In the genomic region with DNA sequence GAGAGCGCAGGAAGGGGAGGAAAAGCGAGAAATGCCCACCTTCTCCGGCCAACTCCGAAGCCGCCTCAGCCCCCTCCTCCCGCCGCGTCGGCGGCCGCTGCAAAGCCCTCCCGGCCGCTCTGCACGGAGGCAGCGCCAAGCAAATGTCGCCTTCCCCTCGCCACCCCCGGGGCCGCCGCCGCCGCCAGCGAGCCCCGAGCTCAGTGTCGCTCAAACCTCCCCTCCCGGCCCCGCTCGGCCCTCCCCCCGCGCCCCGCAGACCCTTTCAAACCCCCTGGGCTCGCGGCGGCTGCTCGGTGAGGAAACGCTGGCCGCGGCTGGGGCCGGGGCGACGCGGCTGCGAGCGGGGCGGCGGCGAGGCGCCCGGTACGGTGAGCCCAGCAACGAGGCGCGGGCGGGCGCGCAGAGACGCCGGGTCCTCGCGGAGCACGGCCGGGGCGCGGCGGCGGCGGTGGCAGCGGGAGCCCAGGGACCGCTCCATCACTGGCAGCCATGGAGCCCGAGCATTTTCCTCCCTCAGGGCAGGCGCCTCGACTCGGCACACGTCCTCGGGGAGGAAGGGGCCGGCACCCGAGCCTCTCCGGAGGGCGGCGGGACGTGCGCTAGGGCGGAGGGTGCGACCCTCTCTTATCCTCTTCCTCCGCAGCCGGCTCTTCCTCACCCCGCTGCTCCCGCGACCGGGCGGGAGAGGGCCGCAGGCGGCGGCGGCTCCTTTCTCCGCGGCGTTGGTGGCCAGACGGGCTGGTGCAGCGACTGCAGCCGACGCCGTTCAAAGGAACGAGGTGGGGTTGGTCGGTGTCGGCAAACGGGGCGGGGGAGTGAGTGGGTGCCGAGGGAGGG, we compare ENCODE assay signal across 1 cellular context.
TF ChIP-seq lines count a peak whose summit lies in the region.

No MANE protein-coding gene starts in this region.

TF ChIP-seq in HepG2, 621 proteins besides CTCF, POLR2A, EP300 and RAD21 (continued from another document):
- TF ChIP-seq, protein P1, sequence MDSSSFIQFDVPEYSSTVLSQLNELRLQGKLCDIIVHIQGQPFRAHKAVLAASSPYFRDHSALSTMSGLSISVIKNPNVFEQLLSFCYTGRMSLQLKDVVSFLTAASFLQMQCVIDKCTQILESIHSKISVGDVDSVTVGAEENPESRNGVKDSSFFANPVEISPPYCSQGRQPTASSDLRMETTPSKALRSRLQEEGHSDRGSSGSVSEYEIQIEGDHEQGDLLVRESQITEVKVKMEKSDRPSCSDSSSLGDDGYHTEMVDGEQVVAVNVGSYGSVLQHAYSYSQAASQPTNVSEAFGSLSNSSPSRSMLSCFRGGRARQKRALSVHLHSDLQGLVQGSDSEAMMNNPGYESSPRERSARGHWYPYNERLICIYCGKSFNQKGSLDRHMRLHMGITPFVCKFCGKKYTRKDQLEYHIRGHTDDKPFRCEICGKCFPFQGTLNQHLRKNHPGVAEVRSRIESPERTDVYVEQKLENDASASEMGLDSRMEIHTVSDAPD (CRISPR knock-in tag; IDR thresholded peaks at IDR 0.05), result peak; percentile 52; the same call in 1 of the 2 replicates
- no peak for TF ChIP-seq MXD4 (CRISPR knock-in tag; IDR thresholded peaks at IDR 0.05)
- TF ChIP-seq SP1 (IDR thresholded peaks at IDR 0.05), result no peak
- no peak for TF ChIP-seq SP1 (CRISPR knock-in tag; IDR thresholded peaks at IDR 0.05)
- peak; percentile 57 for TF ChIP-seq SKI (IDR thresholded peaks at IDR 0.05; ENCODE audit: partially characterized antibody)
- no peak for TF ChIP-seq ZNF30 (CRISPR knock-in tag; IDR thresholded peaks at IDR 0.05)
- TF ChIP-seq HDAC1 (CRISPR knock-in tag; IDR thresholded peaks at IDR 0.05), result peak; percentile 54; the same call in 1 of the 2 replicates
- TF ChIP-seq ZSCAN12 (CRISPR knock-in tag; IDR thresholded peaks at IDR 0.05), result peak; percentile 42; the same call in 1 of the 2 replicates
- no peak for TF ChIP-seq ZNF644 (CRISPR knock-in tag; IDR thresholded peaks at IDR 0.05; ENCODE audit: low read depth)
- TF ChIP-seq ATF7-NPFF (CRISPR knock-in tag; IDR thresholded peaks at IDR 0.05; ENCODE audit: low read depth), result 0 out of 2 replicates have a peak, but pooled peaks have one; percentile 8
- TF ChIP-seq ZNF780A (CRISPR knock-in tag; IDR thresholded peaks at IDR 0.05), result no peak
- TF ChIP-seq SALL1 (CRISPR knock-in tag; IDR thresholded peaks at IDR 0.05), result peak; percentile 34; the same call in 1 of the 2 replicates
- TF ChIP-seq, protein P2, sequence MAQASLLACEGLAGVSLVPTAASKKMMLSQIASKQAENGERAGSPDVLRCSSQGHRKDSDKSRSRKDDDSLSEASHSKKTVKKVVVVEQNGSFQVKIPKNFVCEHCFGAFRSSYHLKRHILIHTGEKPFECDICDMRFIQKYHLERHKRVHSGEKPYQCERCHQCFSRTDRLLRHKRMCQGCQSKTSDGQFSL (CRISPR knock-in tag; IDR thresholded peaks at IDR 0.05), result no peak
- TF ChIP-seq ZNF44 (CRISPR knock-in tag; IDR thresholded peaks at IDR 0.05), result 0 out of 2 replicates have a peak, but pooled peaks have one; percentile 37
- TF ChIP-seq RBM39 (IDR thresholded peaks at IDR 0.05; ENCODE audit: low read depth, low read length, poor library complexity, severe bottlenecking), result peak; percentile 19
- no peak for TF ChIP-seq HOXA5 (CRISPR knock-in tag; IDR thresholded peaks at IDR 0.05)
- TF ChIP-seq, protein P3, sequence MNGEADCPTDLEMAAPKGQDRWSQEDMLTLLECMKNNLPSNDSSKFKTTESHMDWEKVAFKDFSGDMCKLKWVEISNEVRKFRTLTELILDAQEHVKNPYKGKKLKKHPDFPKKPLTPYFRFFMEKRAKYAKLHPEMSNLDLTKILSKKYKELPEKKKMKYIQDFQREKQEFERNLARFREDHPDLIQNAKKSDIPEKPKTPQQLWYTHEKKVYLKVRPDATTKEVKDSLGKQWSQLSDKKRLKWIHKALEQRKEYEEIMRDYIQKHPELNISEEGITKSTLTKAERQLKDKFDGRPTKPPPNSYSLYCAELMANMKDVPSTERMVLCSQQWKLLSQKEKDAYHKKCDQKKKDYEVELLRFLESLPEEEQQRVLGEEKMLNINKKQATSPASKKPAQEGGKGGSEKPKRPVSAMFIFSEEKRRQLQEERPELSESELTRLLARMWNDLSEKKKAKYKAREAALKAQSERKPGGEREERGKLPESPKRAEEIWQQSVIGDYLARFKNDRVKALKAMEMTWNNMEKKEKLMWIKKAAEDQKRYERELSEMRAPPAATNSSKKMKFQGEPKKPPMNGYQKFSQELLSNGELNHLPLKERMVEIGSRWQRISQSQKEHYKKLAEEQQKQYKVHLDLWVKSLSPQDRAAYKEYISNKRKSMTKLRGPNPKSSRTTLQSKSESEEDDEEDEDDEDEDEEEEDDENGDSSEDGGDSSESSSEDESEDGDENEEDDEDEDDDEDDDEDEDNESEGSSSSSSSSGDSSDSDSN (CRISPR knock-in tag; IDR thresholded peaks at IDR 0.05), result peak; percentile 85
- no peak for TF ChIP-seq TARDBP (CRISPR knock-in tag; IDR thresholded peaks at IDR 0.05)
- TF ChIP-seq CREB1 (IDR thresholded peaks at IDR 0.05), result no peak
- TF ChIP-seq CREB1 (CRISPR knock-in tag; IDR thresholded peaks at IDR 0.05), result no peak
- 0 out of 2 replicates have a peak, but pooled peaks have one; percentile 26 for TF ChIP-seq ZNF619 (CRISPR knock-in tag; IDR thresholded peaks at IDR 0.05)
- no peak for TF ChIP-seq SNAI1 (CRISPR knock-in tag; IDR thresholded peaks at IDR 0.05; ENCODE audit: borderline replicate concordance)
- TF ChIP-seq RNF2 (conservative IDR thresholded peaks at IDR 0.05; ENCODE audit: low read depth), result peak; percentile 58; the same call in 1 of the 2 replicates
- TF ChIP-seq ZNF367 (CRISPR knock-in tag; IDR thresholded peaks at IDR 0.05; ENCODE audit: borderline replicate concordance), result no peak
- TF ChIP-seq RBFOX2 (IDR thresholded peaks at IDR 0.05; ENCODE audit: low read depth, low read length), result 0 out of 2 replicates have a peak, but pooled peaks have one; percentile 4
- TF ChIP-seq, protein P4, sequence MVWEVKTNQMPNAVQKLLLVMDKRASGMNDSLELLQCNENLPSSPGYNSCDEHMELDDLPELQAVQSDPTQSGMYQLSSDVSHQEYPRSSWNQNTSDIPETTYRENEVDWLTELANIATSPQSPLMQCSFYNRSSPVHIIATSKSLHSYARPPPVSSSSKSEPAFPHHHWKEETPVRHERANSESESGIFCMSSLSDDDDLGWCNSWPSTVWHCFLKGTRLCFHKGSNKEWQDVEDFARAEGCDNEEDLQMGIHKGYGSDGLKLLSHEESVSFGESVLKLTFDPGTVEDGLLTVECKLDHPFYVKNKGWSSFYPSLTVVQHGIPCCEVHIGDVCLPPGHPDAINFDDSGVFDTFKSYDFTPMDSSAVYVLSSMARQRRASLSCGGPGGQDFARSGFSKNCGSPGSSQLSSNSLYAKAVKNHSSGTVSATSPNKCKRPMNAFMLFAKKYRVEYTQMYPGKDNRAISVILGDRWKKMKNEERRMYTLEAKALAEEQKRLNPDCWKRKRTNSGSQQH (CRISPR knock-in tag; IDR thresholded peaks at IDR 0.05; ENCODE audit: low read depth), result 0 out of 2 replicates have a peak, but pooled peaks have one; percentile 6
- TF ChIP-seq GLI4 (CRISPR knock-in tag; IDR thresholded peaks at IDR 0.05; ENCODE audit: borderline replicate concordance), result 0 out of 2 replicates have a peak, but pooled peaks have one; percentile 58
- TF ChIP-seq, protein P5, sequence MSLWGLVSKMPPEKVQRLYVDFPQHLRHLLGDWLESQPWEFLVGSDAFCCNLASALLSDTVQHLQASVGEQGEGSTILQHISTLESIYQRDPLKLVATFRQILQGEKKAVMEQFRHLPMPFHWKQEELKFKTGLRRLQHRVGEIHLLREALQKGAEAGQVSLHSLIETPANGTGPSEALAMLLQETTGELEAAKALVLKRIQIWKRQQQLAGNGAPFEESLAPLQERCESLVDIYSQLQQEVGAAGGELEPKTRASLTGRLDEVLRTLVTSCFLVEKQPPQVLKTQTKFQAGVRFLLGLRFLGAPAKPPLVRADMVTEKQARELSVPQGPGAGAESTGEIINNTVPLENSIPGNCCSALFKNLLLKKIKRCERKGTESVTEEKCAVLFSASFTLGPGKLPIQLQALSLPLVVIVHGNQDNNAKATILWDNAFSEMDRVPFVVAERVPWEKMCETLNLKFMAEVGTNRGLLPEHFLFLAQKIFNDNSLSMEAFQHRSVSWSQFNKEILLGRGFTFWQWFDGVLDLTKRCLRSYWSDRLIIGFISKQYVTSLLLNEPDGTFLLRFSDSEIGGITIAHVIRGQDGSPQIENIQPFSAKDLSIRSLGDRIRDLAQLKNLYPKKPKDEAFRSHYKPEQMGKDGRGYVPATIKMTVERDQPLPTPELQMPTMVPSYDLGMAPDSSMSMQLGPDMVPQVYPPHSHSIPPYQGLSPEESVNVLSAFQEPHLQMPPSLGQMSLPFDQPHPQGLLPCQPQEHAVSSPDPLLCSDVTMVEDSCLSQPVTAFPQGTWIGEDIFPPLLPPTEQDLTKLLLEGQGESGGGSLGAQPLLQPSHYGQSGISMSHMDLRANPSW (CRISPR knock-in tag; IDR thresholded peaks at IDR 0.05; ENCODE audit: borderline replicate concordance), result no peak
- no peak for TF ChIP-seq STAG1 (CRISPR knock-in tag; IDR thresholded peaks at IDR 0.05)
- 0 out of 2 replicates have a peak, but pooled peaks have one; percentile 40 for TF ChIP-seq ZNF138 (CRISPR knock-in tag; IDR thresholded peaks at IDR 0.05; ENCODE audit: low read depth)
- peak; percentile 72; the same call in 1 of the 2 replicates for TF ChIP-seq SNAPC2 (CRISPR knock-in tag; IDR thresholded peaks at IDR 0.05)
- TF ChIP-seq GATAD1 (CRISPR knock-in tag; IDR thresholded peaks at IDR 0.05), result no peak
- peak; percentile 64; the same call in 1 of the 2 replicates for TF ChIP-seq ZNF777 (CRISPR knock-in tag; IDR thresholded peaks at IDR 0.05)
- no peak for TF ChIP-seq ATM (IDR thresholded peaks at IDR 0.05; ENCODE audit: borderline replicate concordance)
